1 cellular context compared by ENCODE assay signal in the genomic region with DNA sequence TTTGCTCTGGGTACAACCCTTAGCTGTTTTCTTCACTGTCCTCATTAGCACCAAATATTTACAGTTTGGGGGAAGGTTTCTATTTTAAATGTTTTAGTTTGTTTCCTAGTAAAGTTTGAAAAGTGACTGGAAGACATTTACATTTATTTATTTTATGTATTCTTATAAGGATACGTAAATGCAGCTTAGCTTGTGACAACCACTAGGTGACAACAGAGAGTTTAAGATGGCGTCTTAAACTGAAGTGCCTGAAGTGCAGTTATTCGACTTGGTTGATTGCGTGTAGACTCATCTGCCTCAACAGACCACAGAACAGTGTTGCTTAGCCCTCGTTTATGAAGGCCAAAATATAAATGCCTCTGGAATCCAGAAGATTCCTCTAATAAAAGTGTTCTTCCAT.
TF ChIP-seq lines count a peak whose summit lies in the region.

No MANE protein-coding gene starts in this region.

TF ChIP-seq in WTC11, 78 proteins besides CTCF, POLR2A, EP300 and RAD21 (continued from another document):
- TF ChIP-seq, protein P1, sequence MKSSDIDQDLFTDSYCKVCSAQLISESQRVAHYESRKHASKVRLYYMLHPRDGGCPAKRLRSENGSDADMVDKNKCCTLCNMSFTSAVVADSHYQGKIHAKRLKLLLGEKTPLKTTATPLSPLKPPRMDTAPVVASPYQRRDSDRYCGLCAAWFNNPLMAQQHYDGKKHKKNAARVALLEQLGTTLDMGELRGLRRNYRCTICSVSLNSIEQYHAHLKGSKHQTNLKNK (CRISPR knock-in tag; IDR thresholded peaks at IDR 0.05): no peak
- no peak for TF ChIP-seq IRF2 (CRISPR knock-in tag; IDR thresholded peaks at IDR 0.05; ENCODE audit: borderline replicate concordance, low read depth)
- TF ChIP-seq, protein P2, sequence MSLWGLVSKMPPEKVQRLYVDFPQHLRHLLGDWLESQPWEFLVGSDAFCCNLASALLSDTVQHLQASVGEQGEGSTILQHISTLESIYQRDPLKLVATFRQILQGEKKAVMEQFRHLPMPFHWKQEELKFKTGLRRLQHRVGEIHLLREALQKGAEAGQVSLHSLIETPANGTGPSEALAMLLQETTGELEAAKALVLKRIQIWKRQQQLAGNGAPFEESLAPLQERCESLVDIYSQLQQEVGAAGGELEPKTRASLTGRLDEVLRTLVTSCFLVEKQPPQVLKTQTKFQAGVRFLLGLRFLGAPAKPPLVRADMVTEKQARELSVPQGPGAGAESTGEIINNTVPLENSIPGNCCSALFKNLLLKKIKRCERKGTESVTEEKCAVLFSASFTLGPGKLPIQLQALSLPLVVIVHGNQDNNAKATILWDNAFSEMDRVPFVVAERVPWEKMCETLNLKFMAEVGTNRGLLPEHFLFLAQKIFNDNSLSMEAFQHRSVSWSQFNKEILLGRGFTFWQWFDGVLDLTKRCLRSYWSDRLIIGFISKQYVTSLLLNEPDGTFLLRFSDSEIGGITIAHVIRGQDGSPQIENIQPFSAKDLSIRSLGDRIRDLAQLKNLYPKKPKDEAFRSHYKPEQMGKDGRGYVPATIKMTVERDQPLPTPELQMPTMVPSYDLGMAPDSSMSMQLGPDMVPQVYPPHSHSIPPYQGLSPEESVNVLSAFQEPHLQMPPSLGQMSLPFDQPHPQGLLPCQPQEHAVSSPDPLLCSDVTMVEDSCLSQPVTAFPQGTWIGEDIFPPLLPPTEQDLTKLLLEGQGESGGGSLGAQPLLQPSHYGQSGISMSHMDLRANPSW (CRISPR knock-in tag; conservative IDR thresholded peaks at IDR 0.05; ENCODE audit: low read depth): no peak
